16 cellular contexts compared by ENCODE assay signal in the genomic region with DNA sequence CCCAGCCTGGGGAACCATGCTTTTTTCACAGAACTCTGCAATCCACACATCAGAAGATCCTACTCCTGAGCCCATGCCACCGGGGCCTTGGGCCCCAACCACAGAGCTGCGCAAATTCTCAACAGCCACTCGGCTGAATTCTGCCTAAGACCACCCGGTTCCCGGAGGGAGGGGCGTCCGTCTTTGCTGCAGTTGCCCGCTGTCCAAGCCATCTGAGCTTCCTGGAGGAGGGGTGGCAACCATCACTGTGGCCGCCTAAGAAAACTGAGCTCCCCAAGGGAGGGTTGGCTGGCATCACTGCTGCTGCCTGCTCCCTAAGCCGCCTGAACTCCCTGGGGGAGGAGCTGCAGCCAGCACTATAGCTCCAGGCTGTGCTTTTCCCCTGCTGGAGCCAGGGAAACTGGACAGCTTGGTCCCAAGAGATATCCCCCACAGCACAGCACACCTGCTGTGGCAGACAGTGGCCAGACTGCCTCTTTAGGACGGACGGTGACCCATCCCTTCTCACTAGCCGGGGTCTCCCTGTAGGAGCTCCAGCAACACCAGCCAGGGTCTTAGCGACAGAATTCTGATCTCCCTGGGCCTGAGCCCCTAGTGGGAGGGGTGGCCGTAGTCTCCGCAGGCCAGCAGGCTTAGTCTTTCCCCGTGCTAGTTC.
DNase-seq lines count a peak whose midpoint lies in the region; ATAC-seq lines count a peak whose summit lies in the region.
"Had no signal": no experiment of that assay in that cellular context is flagged by ENCODE, and none has a peak within 500 bp of the region (broad histone marks: within the 10 kb centered on the region; RNA-seq: fewer than 3 reads in every experiment).

No MANE protein-coding gene starts in this region.

- no peaks in the 10 kb centered on the region for H3K9me3 ChIP-seq in right cardiac atrium (ENCODE audit: control insufficient read depth, low read length)
- no peaks in the 10 kb centered on the region for H3K9me3 ChIP-seq in trophoblast cell (ENCODE audit: insufficient read depth, low read depth, low read length)
- no peaks in the 10 kb centered on the region for H3K9me3 ChIP-seq in aorta (ENCODE audit: control insufficient read depth, low read length)

- H2BK120ac ChIP-seq in trophoblast cell (ENCODE audit: insufficient read depth, low read length, poor library complexity): no peak overlapping the region

- no peak overlapping the region for H3K18ac ChIP-seq in trophoblast cell (ENCODE audit: low read length)

- no peak overlapping the region for H3K9ac ChIP-seq in trophoblast cell (ENCODE audit: low read length)
- H3K9ac ChIP-seq: BLaER1 treated with 17β-estradiol and CSF1 and Interleukin-3, amounts not matched to agents 10 nM and 100 nM had no signal

- no peak overlapping the region for H2BK5ac ChIP-seq in trophoblast cell (ENCODE audit: low read depth, low read length, poor library complexity)

- ATAC-seq in right cardiac atrium (no peak), aorta (ENCODE audit: low FRiP score) (peak; percentile 29), left colon (no peak)

- H3K4me1 ChIP-seq in right cardiac atrium (ENCODE audit: control insufficient read depth, insufficient read depth, low read length) (no peaks in the 10 kb centered on the region), trophoblast cell (ENCODE audit: control insufficient read depth in 1 of 2, insufficient read depth in 2 of 2, low read length in 2 of 2) (no peaks in the 10 kb centered on the region), aorta (ENCODE audit: control insufficient read depth in 1 of 2, insufficient read depth in 2 of 2, low read length in 2 of 2) (no peaks in the 10 kb centered on the region)
- H3K4me1 ChIP-seq: BLaER1 treated with 17β-estradiol and CSF1 and Interleukin-3, amounts not matched to agents 10 nM and 100 nM had no signal

- no peaks in the 10 kb centered on the region for H3K79me2 ChIP-seq in trophoblast cell (ENCODE audit: control insufficient read depth, insufficient read depth, low read length, poor library complexity)

- no peak overlapping the region for H3K14ac ChIP-seq in trophoblast cell (ENCODE audit: low read length)

- H4K8ac ChIP-seq in trophoblast cell (ENCODE audit: low read depth, low read length): no peak overlapping the region

- no peak overlapping the region for H2AK5ac ChIP-seq in trophoblast cell (ENCODE audit: low read length)

- DNase-seq in right cardiac atrium: peak in 2 of 3 donors; percentile 18 to 37
- no peak for DNase-seq in cardiac septum (ENCODE audit: low spot score)
- peak; percentile 52 for DNase-seq in islet precursor cell
- no peak for DNase-seq in trophoblast cell
- DNase-seq in aorta: peak in 1 of 2 donors; percentile 62
- no peak for DNase-seq in COLO829 (ENCODE audit: low spot score)
- no peak for DNase-seq in left colon
- no peak for DNase-seq in NCI-H82 treated with DMSO at 0.1 percent for 48 hours (lab: John Stamatoyannopoulos, UW; ENCODE audit: unreplicated experiment)
- DNase-seq: 8988T; AML-193; Calu3; CD4-positive, CD25-positive, alpha-beta regulatory T cell; DMS 273 treated with DMSO at 0.1 percent for 48 hours; GOT3; H9 had no signal

- H3K4me3 ChIP-seq in right cardiac atrium (ENCODE audit: low read length): no peak overlapping the region
- H3K4me3 ChIP-seq in trophoblast cell (ENCODE audit: low read depth, low read length): peak overlapping the region; percentile 12
- H3K4me3 ChIP-seq in aorta (ENCODE audit: low read length in 2 of 2): no peak overlapping the region
- H3K4me3 ChIP-seq: BLaER1 treated with 17β-estradiol and CSF1 and Interleukin-3, amounts not matched to agents 10 nM and 100 nM had no signal

- H3K79me1 ChIP-seq in trophoblast cell (ENCODE audit: low read length): no peaks in the 10 kb centered on the region

- no peak overlapping the region for H3K4me2 ChIP-seq in trophoblast cell (ENCODE audit: low read length)
- H3K4me2 ChIP-seq: BLaER1 treated with 17β-estradiol and CSF1 and Interleukin-3, amounts not matched to agents 10 nM and 100 nM had no signal

- H2AFZ ChIP-seq in trophoblast cell (ENCODE audit: insufficient read depth, low read length, poor library complexity): no peak overlapping the region

- H3K27me3 ChIP-seq in right cardiac atrium (ENCODE audit: control insufficient read depth, insufficient read depth) (no peaks in the 10 kb centered on the region), trophoblast cell (ENCODE audit: insufficient read depth, low read length) (no peaks in the 10 kb centered on the region), aorta (ENCODE audit: control insufficient read depth in 1 of 2, insufficient read depth in 2 of 2, low read length in 1 of 2) (no peaks in the 10 kb centered on the region)
- H3K27me3 ChIP-seq: BLaER1 treated with 17β-estradiol and CSF1 and Interleukin-3, amounts not matched to agents 10 nM and 100 nM had no signal

- H3K27ac ChIP-seq in right cardiac atrium (ENCODE audit: low read length) (no peak overlapping the region), trophoblast cell (ENCODE audit: low read depth, low read length) (no peak overlapping the region), aorta (ENCODE audit: low read depth in 1 of 2, low read length in 2 of 2) (no peak overlapping the region)
- H3K27ac ChIP-seq: BLaER1 treated with 17β-estradiol and CSF1 and Interleukin-3, amounts not matched to agents 10 nM and 100 nM had no signal

- WGBS in right cardiac atrium: 86% methylated on average over 17 of the region's 17 CpGs
- WGBS in trophoblast cell (ENCODE audit: extremely low coverage, insufficient coverage, insufficient read length): no CpG with 5 or more reads among the region's 17 CpGs
- 88 to 89% methylated on average over 17 of the region's 17 CpGs for WGBS in aorta, 2 donors

- H3K23ac ChIP-seq in trophoblast cell (ENCODE audit: low read length): no peak overlapping the region

- H3K36me3 ChIP-seq in trophoblast cell (ENCODE audit: control insufficient read depth in 1 of 2, insufficient read depth in 2 of 2, low read length in 2 of 2) (no peaks in the 10 kb centered on the region), aorta (ENCODE audit: control insufficient read depth in 1 of 2, insufficient read depth in 2 of 2, low read length in 1 of 2) (no peaks in the 10 kb centered on the region)
- H3K36me3 ChIP-seq: BLaER1 treated with 17β-estradiol and CSF1 and Interleukin-3, amounts not matched to agents 10 nM and 100 nM had no signal

- no peak overlapping the region for H3K4ac ChIP-seq in trophoblast cell (ENCODE audit: low read depth, low read length)

- H4K12ac ChIP-seq in trophoblast cell (ENCODE audit: low read depth, low read length): no peak overlapping the region

- no peak overlapping the region for H2BK12ac ChIP-seq in trophoblast cell (ENCODE audit: low read length)

- H4K91ac ChIP-seq in trophoblast cell (ENCODE audit: low read depth, low read length): no peak overlapping the region

- intact Hi-C loops in right cardiac atrium (cut with DNase I): no loop called here
- intact Hi-C loops in cardiac septum (cut with DNase I): no loop called here
- intact Hi-C loops in aorta (cut with DNase I): no loop called here
- intact Hi-C loops in left colon (cut with DNase I, micrococcal nuclease): no loop called here

Comparison
In these comparisons a context has a peak if more than half of its experiments do, and no peak if none do; other contexts are left out.
1. DNase-seq: peak in right cardiac atrium (2 of 3) and islet precursor cell (single experiment); none in cardiac septum (single experiment), trophoblast cell (0 of 2), COLO829 (single experiment), left colon (0 of 2) and NCI-H82 treated with DMSO at 0.1 percent for 48 hours (single experiment).